8 cellular contexts compared by ENCODE assay signal in the genomic region with DNA sequence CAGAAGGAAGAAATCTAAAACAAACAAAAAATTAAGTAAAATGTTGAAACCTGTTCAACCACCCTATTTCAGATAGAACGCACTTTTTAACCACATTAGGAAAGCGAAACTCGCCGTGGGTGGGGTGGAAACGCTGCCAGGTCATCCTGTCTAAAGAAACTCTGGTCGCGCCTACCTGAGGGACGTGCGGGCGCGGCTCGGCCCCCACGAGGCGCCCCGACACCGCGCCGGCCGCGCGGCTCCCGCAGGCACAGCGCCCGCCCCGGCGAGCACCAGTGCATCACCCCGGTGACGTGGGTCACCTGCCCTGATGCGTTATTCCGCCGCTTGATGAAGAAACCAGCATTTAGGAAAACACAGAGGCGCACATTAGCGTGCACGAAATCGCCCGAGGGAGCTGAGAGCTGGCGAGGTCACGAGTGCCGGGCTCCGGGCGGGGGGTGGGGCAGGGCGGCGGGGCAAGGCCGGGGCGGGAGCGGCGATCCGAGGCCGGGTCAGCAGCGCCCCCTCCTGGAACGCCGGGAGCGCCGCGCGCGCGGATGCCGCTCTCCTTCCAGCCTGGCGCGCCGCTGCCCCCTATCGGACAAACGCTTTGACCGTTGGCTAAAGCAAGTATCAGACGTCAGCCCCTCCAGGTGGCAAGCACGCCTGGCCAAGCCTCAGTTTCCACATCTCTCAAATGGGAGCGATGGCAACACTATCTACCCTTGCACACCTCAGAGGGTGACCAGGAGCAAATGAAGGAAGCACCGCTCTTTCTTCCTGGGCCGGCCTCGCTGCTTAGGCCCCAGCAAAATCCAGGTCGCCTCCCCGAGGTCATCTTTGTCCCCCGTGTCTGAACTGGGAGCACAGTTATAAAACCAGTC. TPM values are rescaled to one million over a fixed set of nuclear protein-coding genes. Genes with fewer than 3 reads are reported as not detected.
A peak's percentile ranks its signal among the peaks of the same experiment; 100 is the strongest.
DNase-seq lines count a peak whose midpoint lies in the region; ATAC-seq, FAIRE-seq and TF ChIP-seq lines count a peak whose summit lies in the region.

No MANE protein-coding gene starts in this region.

- peaks cover 7% of the 10 kb centered on the region for H3K27me3 Mint-ChIP-seq in T-helper 1 cell treated with Interleukin-12 subunit alpha and Interleukin-12 subunit beta and Interleukin-4 antibody, amounts not matched to agents 30 μg/mL and 1 μg/mL, for 36 hours (ENCODE audit: low read depth)

- ATAC-seq in HG02759 (IDR thresholded peaks at IDR 0.05; ENCODE audit: unreplicated experiment) = peak; percentile 86

- H3K27ac Mint-ChIP-seq in T-helper 1 cell treated with Interleukin-12 subunit alpha and Interleukin-12 subunit beta and Interleukin-4 antibody, amounts not matched to agents 30 μg/mL and 1 μg/mL, for 36 hours = peak overlapping the region; percentile 83

- no peaks in the 10 kb centered on the region for H3K27me3 ChIP-seq in right atrium auricular region

- peaks cover 0 to 8% of the 10 kb centered on the region in 2 donors for H3K4me1 ChIP-seq in right atrium auricular region

- TF ChIP-seq CTCF in GM12865 (IDR thresholded peaks at IDR 0.05; ENCODE audit: insufficient read depth, low read depth, low read length, missing control alignments) (peak; percentile 99), right atrium auricular region (IDR thresholded peaks at IDR 0.05) (peak; percentile 100)

- peak; percentile 23 for FAIRE-seq in urothelium cell line (lab: Jason Lieb, UNC)

- H3K9me3 ChIP-seq in right atrium auricular region = no peaks in the 10 kb centered on the region

- peak; percentile 93 for DNase-seq in GM12865 (ENCODE audit: low read depth)
- DNase-seq in NCI-H1436 treated with DMSO at 0.1 percent for 48 hours (lab: John Stamatoyannopoulos, UW) = peak; percentile 52
- peak; percentile 93 for DNase-seq in right atrium auricular region (ENCODE audit: low spot score)
- peak; percentile 35 for DNase-seq in pulmonary artery endothelial cell (ENCODE audit: low read depth, low spot score)
- peak; percentile 96 for DNase-seq in urothelium cell line (ENCODE audit: low spot score)

- H3K4me3 Mint-ChIP-seq in T-helper 1 cell treated with Interleukin-12 subunit alpha and Interleukin-12 subunit beta and Interleukin-4 antibody, amounts not matched to agents 30 μg/mL and 1 μg/mL, for 36 hours = peak overlapping the region; percentile 86

- H3K4me1 Mint-ChIP-seq in T-helper 1 cell treated with Interleukin-12 subunit alpha and Interleukin-12 subunit beta and Interleukin-4 antibody, amounts not matched to agents 30 μg/mL and 1 μg/mL, for 36 hours (ENCODE audit: low read depth) = peaks cover 15% of the 10 kb centered on the region

- H3K36me3 Mint-ChIP-seq in T-helper 1 cell treated with Interleukin-12 subunit alpha and Interleukin-12 subunit beta and Interleukin-4 antibody, amounts not matched to agents 30 μg/mL and 1 μg/mL, for 36 hours (ENCODE audit: low read depth) = no peaks in the 10 kb centered on the region

- H3K27ac ChIP-seq in angular gyrus (ENCODE audit: low read depth, low read length) (peak overlapping the region; percentile 50), right atrium auricular region (peak overlapping the region; percentile 66)

- H3K4me3 ChIP-seq in GM12865 (ENCODE audit: low read depth, low read length) = peak overlapping the region; percentile 63
- peak overlapping the region; percentile 52 to 66 for H3K4me3 ChIP-seq in right atrium auricular region

- H3K36me3 ChIP-seq in right atrium auricular region = no peaks in the 10 kb centered on the region

- H3K9me3 Mint-ChIP-seq in T-helper 1 cell treated with Interleukin-12 subunit alpha and Interleukin-12 subunit beta and Interleukin-4 antibody, amounts not matched to agents 30 μg/mL and 1 μg/mL, for 36 hours = no peaks in the 10 kb centered on the region

RNA-seq across cellular contexts. Expression of gene SNX32, which starts 15.7 kb away (rescaled TPM):
- total RNA-seq in right atrium auricular region (under 1 TPM; 0.20 to 0.37 TPM), pulmonary artery endothelial cell (0.14 and 0.79 TPM in 2 replicates)

RNA-seq across cellular contexts. Expression of gene OVOL1, which starts 31.2 kb away (rescaled TPM):
- not detected for total RNA-seq in right atrium auricular region
- total RNA-seq in pulmonary artery endothelial cell = not detected in 2 replicates

RNA-seq across cellular contexts. Expression of gene AP5B1, which starts 37.3 kb away (rescaled TPM):
- total RNA-seq in right atrium auricular region (10 to 100 TPM in 1 of 2 donors, 1 to 10 TPM in 1; 9.5 to 14.3 TPM), pulmonary artery endothelial cell (7.6 and 8.6 TPM in 2 replicates)

RNA-seq across cellular contexts. Expression of gene CFL1, which starts 39.9 kb away (rescaled TPM):
- total RNA-seq in right atrium auricular region (100 to 1,000 TPM; 365 to 493 TPM), pulmonary artery endothelial cell (1,363 and 1,402 TPM in 2 replicates)

RNA-seq across cellular contexts. Expression of gene MUS81, which starts 42.2 kb away (rescaled TPM):
- 10 to 100 TPM; 23.4 to 26.3 TPM for total RNA-seq in right atrium auricular region
- total RNA-seq in pulmonary artery endothelial cell = 50.7 and 52.8 TPM in 2 replicates

Comparison
In these comparisons a context has a peak if more than half of its experiments do, and no peak if none do; other contexts are left out.
1. Peak in every context shown above with its lines: DNase-seq, ATAC-seq, H3K4me3 ChIP-seq and H3K27ac ChIP-seq.
2. DNase-seq: peak in every context shown above with its lines; median percentile 96 in urothelium cell line; 93 in GM12865; 93 in right atrium auricular region; 52 in NCI-H1436 treated with DMSO at 0.1 percent for 48 hours; 35 in pulmonary artery endothelial cell.